ENCODE assay signal across 23 cellular contexts in the genomic region with DNA sequence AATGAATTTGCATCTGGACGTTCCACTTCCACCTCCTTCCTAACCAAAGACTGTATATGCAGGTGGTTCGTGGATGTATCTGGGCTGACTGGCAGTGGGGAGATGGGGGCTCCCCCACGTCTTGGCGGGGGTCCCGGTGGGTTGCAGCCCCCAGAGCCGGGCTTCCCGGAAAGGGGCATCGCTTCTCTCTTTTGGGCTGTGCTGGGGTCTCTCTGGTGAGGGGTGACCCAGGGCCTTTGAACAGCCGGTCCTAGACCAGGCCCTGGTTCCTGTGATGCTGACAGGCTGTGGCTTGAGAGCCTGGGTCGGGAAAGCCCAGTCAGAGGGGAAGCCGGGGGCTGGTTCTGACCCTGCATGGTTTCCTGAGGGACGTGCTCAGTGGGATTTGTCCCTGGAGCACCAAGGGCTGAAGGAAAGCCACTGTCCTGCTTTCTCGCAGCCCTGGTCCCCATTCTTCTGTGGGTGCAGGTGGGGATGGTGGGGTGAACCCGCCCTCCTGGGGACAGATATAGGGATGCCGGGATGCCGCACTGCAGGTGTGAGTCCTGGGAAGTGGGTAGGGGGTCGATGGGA. TPM values are rescaled to one million over a fixed set of nuclear protein-coding genes. Genes with fewer than 3 reads are reported as not detected.
DNase-seq lines count a peak whose midpoint lies in the region; ATAC-seq, FAIRE-seq and TF ChIP-seq lines count a peak whose summit lies in the region.
"Had no signal": no experiment of that assay in that cellular context is flagged by ENCODE, and none has a peak within 500 bp of the region (broad histone marks: within the 10 kb centered on the region; RNA-seq: fewer than 3 reads in every experiment).

No MANE protein-coding gene starts in this region.

- DNase-seq in right cardiac atrium (peak in 2 of 3 donors; percentile 43 to 56), left cardiac atrium (no peak), astrocyte (ENCODE audit: low read depth) (no peak), T-helper 17 cell (no peak), foreskin fibroblast (no peak), mucosa of descending colon (no peak)
- DNase-seq in stimulated activated CD4-positive, alpha-beta T cell treated with anti-CD3 and anti-CD28 coated beads, Interleukin-12 subunit alpha, Interleukin-12 subunit beta, amount 100 ng/mL, for 4 hours = no peak
- DNase-seq: 8988T; CD8-positive, alpha-beta memory T cell; DMS53; GDM1; MV-4-11; NCI-H1105 treated with DMSO at 0.1 percent for 48 hours; NCI-H2029 treated with DMSO at 0.1 percent for 48 hours; NCI-H226; NCI-H524; NCI-H774; Peyer's patch; SJCRH30 had no signal

- H3K4me1 ChIP-seq in right cardiac atrium (ENCODE audit: control insufficient read depth, insufficient read depth, low read length) (peaks cover 17% of the 10 kb centered on the region), astrocyte (ENCODE audit: insufficient read depth, low read length) (peaks cover 45% of the 10 kb centered on the region), mucosa of descending colon (ENCODE audit: low read depth) (peaks cover 8% of the 10 kb centered on the region)

- H3K4me2 ChIP-seq in astrocyte (ENCODE audit: low read length) = no peak overlapping the region

- no peak overlapping the region for H3K9ac ChIP-seq in astrocyte (ENCODE audit: low read length)

- peak overlapping the region; percentile 47 for H3K27ac Mint-ChIP-seq in astrocyte (ENCODE audit: unreplicated experiment)
- peak overlapping the region; percentile 55 to 92 (median 82) for H3K27ac Mint-ChIP-seq in nephron
- H3K27ac Mint-ChIP-seq in T-helper 17 cell = no peak overlapping the region
- H3K27ac Mint-ChIP-seq: CD8-positive, alpha-beta memory T cell had no signal

- H3K4me3 Mint-ChIP-seq in astrocyte (ENCODE audit: unreplicated experiment) (no peak overlapping the region), nephron (peak overlapping the region in 2 of 3 experiments; percentile 46 to 69), T-helper 17 cell (no peak overlapping the region)
- H3K4me3 Mint-ChIP-seq: CD8-positive, alpha-beta memory T cell had no signal

- H3K4me1 Mint-ChIP-seq in astrocyte (ENCODE audit: low read depth, unreplicated experiment) = peaks cover 50% of the 10 kb centered on the region
- H3K4me1 Mint-ChIP-seq in nephron = peaks cover 56% of the 10 kb centered on the region
- H3K4me1 Mint-ChIP-seq in T-helper 17 cell = peaks cover 5% of the 10 kb centered on the region

- intact Hi-C loops in right cardiac atrium (cut with DNase I) (loop anchor here (5.0 to 10.0 kb wide), 3 partner anchors 47 to 142 kb away; no protein-coding TSS in a partner anchor), left cardiac atrium (cut with DNase I) (no loop called here), mucosa of descending colon (cut with DNase I, micrococcal nuclease) (loop anchor here (5.0 kb wide), 2 partner anchors 142 to 292 kb away; no protein-coding TSS in a partner anchor)

- no peak for FAIRE-seq in astrocyte (lab: Jason Lieb, UNC)
- FAIRE-seq: D721Med, H54 had no signal

- TF ChIP-seq CTCF in astrocyte (IDR thresholded peaks at IDR 0.05; ENCODE audit: insufficient read depth, low read depth, low read length) (no peak), nephron (IDR thresholded peaks at IDR 0.05; ENCODE audit: unreplicated experiment in 3 of 3) (no peak), foreskin fibroblast (IDR thresholded peaks at IDR 0.05; ENCODE audit: low read depth, low read length) (no peak), mucosa of descending colon (IDR thresholded peaks at IDR 0.05) (no peak)

- 69% methylated on average over 17 of the region's 17 CpGs for WGBS in right cardiac atrium

- H3K27me3 ChIP-seq in right cardiac atrium (ENCODE audit: control insufficient read depth, insufficient read depth) (no peaks in the 10 kb centered on the region), astrocyte (ENCODE audit: insufficient read depth, low read length) (no peaks in the 10 kb centered on the region)
- H3K27me3 ChIP-seq: Peyer's patch, SJCRH30 had no signal

- ATAC-seq in right cardiac atrium (no peak), left cardiac atrium (no peak), T-helper 17 cell (no peak), mucosa of descending colon (no peak)

- H3K9me3 ChIP-seq in right cardiac atrium (ENCODE audit: control insufficient read depth, low read length) (no peaks in the 10 kb centered on the region), astrocyte (ENCODE audit: insufficient read depth, low read depth, low read length) (no peaks in the 10 kb centered on the region), T-helper 17 cell (ENCODE audit: control insufficient read depth, low read length, poor library complexity, severe bottlenecking) (no peaks in the 10 kb centered on the region), mucosa of descending colon (no peaks in the 10 kb centered on the region)
- H3K9me3 ChIP-seq: Peyer's patch, SJCRH30 had no signal

- no peak overlapping the region for H2AFZ ChIP-seq in astrocyte (ENCODE audit: low read depth, low read length)

- H3K4me3 ChIP-seq in right cardiac atrium (ENCODE audit: low read length) (no peak overlapping the region), astrocyte (ENCODE audit: insufficient read depth, low read depth, low read length) (no peak overlapping the region), foreskin fibroblast (ENCODE audit: low read depth in 1 of 2, low read length in 2 of 2) (no peak overlapping the region), mucosa of descending colon (no peak overlapping the region)
- H3K4me3 ChIP-seq: Peyer's patch, SJCRH30 had no signal

- no peaks in the 10 kb centered on the region for H3K36me3 ChIP-seq in astrocyte (ENCODE audit: insufficient read depth, low read length)
- H3K36me3 ChIP-seq in mucosa of descending colon (ENCODE audit: low read depth) = no peaks in the 10 kb centered on the region
- H3K36me3 ChIP-seq: Peyer's patch, SJCRH30 had no signal

- H3K36me3 Mint-ChIP-seq in astrocyte (ENCODE audit: low read depth, unreplicated experiment) (peaks cover 6% of the 10 kb centered on the region), nephron (ENCODE audit: low read depth) (no peaks in the 10 kb centered on the region), T-helper 17 cell (ENCODE audit: low read depth) (no peaks in the 10 kb centered on the region)
- H3K36me3 Mint-ChIP-seq: CD8-positive, alpha-beta memory T cell had no signal

- no peaks in the 10 kb centered on the region for H3K9me3 Mint-ChIP-seq in astrocyte (ENCODE audit: unreplicated experiment)
- no peaks in the 10 kb centered on the region for H3K9me3 Mint-ChIP-seq in nephron
- H3K9me3 Mint-ChIP-seq: CD8-positive, alpha-beta memory T cell had no signal

- peaks cover 46% of the 10 kb centered on the region for H4K20me1 ChIP-seq in astrocyte (ENCODE audit: insufficient read depth, low read length)

- H3K79me2 ChIP-seq in astrocyte (ENCODE audit: insufficient read depth, low read length) = peaks cover 61% of the 10 kb centered on the region

- no peak overlapping the region for H3K27ac ChIP-seq in right cardiac atrium (ENCODE audit: low read length)
- no peak overlapping the region for H3K27ac ChIP-seq in astrocyte (ENCODE audit: low read depth, low read length)
- H3K27ac ChIP-seq: C4-2B, SJCRH30 had no signal

- no peaks in the 10 kb centered on the region for H3K27me3 Mint-ChIP-seq in astrocyte (ENCODE audit: low read depth, unreplicated experiment)
- H3K27me3 Mint-ChIP-seq in nephron (ENCODE audit: low read depth) = no peaks in the 10 kb centered on the region
- peaks cover 20% of the 10 kb centered on the region for H3K27me3 Mint-ChIP-seq in T-helper 17 cell

RNA-seq across cellular contexts. Expression of gene COL18A1, which starts 29.8 kb away (rescaled TPM):
- total RNA-seq in right cardiac atrium = 100 to 1,000 TPM in 1 of 4 donors, 10 to 100 TPM in 3; 63.5 to 134 (median 84.6) TPM
- polyA plus RNA-seq in right cardiac atrium = 52.3 TPM
- total RNA-seq in left cardiac atrium = 100 to 1,000 TPM in 1 of 2 donors, 10 to 100 TPM in 1; 53.4 to 104 TPM
- 616 and 692 TPM in 2 replicates for total RNA-seq in astrocyte
- total RNA-seq in T-helper 17 cell = 10 to 100 TPM in 1 of 2 donors, 1 to 10 TPM in 1; 5.4 to 17.1 TPM
- total RNA-seq in mucosa of descending colon = 10 to 100 TPM in 2 of 3 donors, 1 to 10 TPM in 1; 4.6 to 46.9 (median 21.3) TPM

Comparison
In these comparisons a context has a peak if more than half of its experiments do, and no peak if none do; other contexts are left out.
1. DNase-seq: peak in right cardiac atrium (2 of 3); none in left cardiac atrium (single experiment), astrocyte (single experiment), T-helper 17 cell (0 of 3), stimulated activated CD4-positive, alpha-beta T cell treated with anti-CD3 and anti-CD28 coated beads, Interleukin-12 subunit alpha, Interleukin-12 subunit beta, amount 100 ng/mL, for 4 hours (single experiment), foreskin fibroblast (0 of 2) and mucosa of descending colon (0 of 3).
2. intact Hi-C loops: an anchor here in right cardiac atrium (5.0 to 10.0 kb wide) and mucosa of descending colon (5.0 kb wide); none called in left cardiac atrium.
3. H3K4me3 Mint-ChIP-seq: peak in nephron (2 of 3); none in astrocyte (single experiment) and T-helper 17 cell (single experiment).